Comparison of ENCODE assay signal across 1 cellular context in genomic region chr3:14621093-14621492, GRCh38.
A peak's percentile ranks its signal among the peaks of the same experiment; 100 is the strongest.
TF ChIP-seq lines count a peak whose summit lies in the region.

No MANE protein-coding gene starts in this region.

TF ChIP-seq in K562, 482 proteins besides CTCF, POLR2A, EP300 and RAD21:
- TF ChIP-seq CHD4 (IDR thresholded peaks at IDR 0.05; ENCODE audit: insufficient read depth, insufficient replicate concordance, low read depth, low read length, poor library complexity, severe bottlenecking) (peak; percentile 91), ZNF507 (tag; conservative IDR thresholded peaks at IDR 0.05) (no peak), ADNP (tag; IDR thresholded peaks at IDR 0.05) (peak; percentile 78; the same call in 1 of the 2 replicates), POLR2H (tag; IDR thresholded peaks at IDR 0.05; ENCODE audit: low read depth) (no peak), CHD2 (IDR thresholded peaks at IDR 0.05; ENCODE audit: low read depth, low read length) (no peak), GTF2A2 (tag; IDR thresholded peaks at IDR 0.05) (no peak), BCOR (IDR thresholded peaks at IDR 0.05) (peak; percentile 72), SIRT6 (IDR thresholded peaks at IDR 0.05; ENCODE audit: low read depth, low read length) (no peak), MCM5 (IDR thresholded peaks at IDR 0.05; ENCODE audit: low read depth) (no peak), RCOR1 (IDR thresholded peaks at IDR 0.05; ENCODE audit: borderline replicate concordance in 1 of 2, low read depth in 2 of 2, low read length in 2 of 2) (0 out of 4 replicates have a peak, but pooled peaks of 1 of the 2 experiments have one; percentile 9), NFIC (IDR thresholded peaks at IDR 0.05) (no peak), HDAC2 (IDR thresholded peaks at IDR 0.05) (0 out of 2 replicates have a peak, but pooled peaks have one; percentile 35), KDM1A (IDR thresholded peaks at IDR 0.05) (peak; percentile 53 to 67), ZNF239 (CRISPR knock-in tag; IDR thresholded peaks at IDR 0.05) (no peak), RBM25 (IDR thresholded peaks at IDR 0.05; ENCODE audit: low read depth, low read length, severe bottlenecking) (peak; percentile 61), SRSF3 (IDR thresholded peaks at IDR 0.05; ENCODE audit: insufficient read depth, low read length) (no peak), NUFIP1 (IDR thresholded peaks at IDR 0.05; ENCODE audit: partially characterized antibody) (no peak), ZNF197 (CRISPR knock-in tag; IDR thresholded peaks at IDR 0.05; ENCODE audit: low read depth) (no peak)
